ENCODE assay signal across 28 cellular contexts in genomic region chr3:118828351-118828750, GRCh38.
"Had no signal": no experiment of that assay in that cellular context is flagged by ENCODE, and none has a peak within 500 bp of the region (broad histone marks: within the 10 kb centered on the region; RNA-seq: fewer than 3 reads in every experiment).

No MANE protein-coding gene starts in this region.

- H3K27ac ChIP-seq: stomach, suprapubic skin, testis, thoracic aorta, thyroid gland, tibial artery, tibial nerve, transverse colon, upper lobe of left lung, upper lobe of right lung, uterus, vagina had no signal

- H3K4me1 Mint-ChIP-seq: stimulated activated effector memory CD8-positive, alpha-beta T cell treated with anti-CD3 and anti-CD28 coated beads, Interleukin-12 subunit alpha, Interleukin-12 subunit beta, amount 100 ng/mL, for 72 hours; stimulated activated memory B cell treated with anti-CD40 and anti-IgM and Interleukin-4, amounts not matched to agents 10 μg/mL and 1 μg/mL and 100 μg/mL, for 72 hours; stimulated activated naive B cell treated with anti-CD40 and anti-IgM and Interleukin-4, amounts not matched to agents 10 μg/mL and 1 μg/mL and 100 μg/mL, for 72 hours; stimulated activated naive CD8-positive, alpha-beta T cell treated with anti-CD3 and anti-CD28 coated beads, Interleukin-15, amount 100 ng/mL, for 72 hours had no signal

- ATAC-seq: stimulated activated effector memory CD8-positive, alpha-beta T cell treated with anti-CD3 and anti-CD28 coated beads, Interleukin-12 subunit alpha, Interleukin-12 subunit beta, amount 100 ng/mL, for 72 hours; stimulated activated memory B cell treated with anti-CD40 and anti-IgM and Interleukin-4, amounts not matched to agents 10 μg/mL and 1 μg/mL and 100 μg/mL, for 72 hours; stimulated activated naive B cell treated with anti-CD40 and anti-IgM and Interleukin-4, amounts not matched to agents 10 μg/mL and 1 μg/mL and 100 μg/mL, for 72 hours; stimulated activated naive CD8-positive, alpha-beta T cell treated with anti-CD3 and anti-CD28 coated beads, Interleukin-15, amount 100 ng/mL, for 72 hours; stimulated activated naive CD8-positive, alpha-beta T cell treated with anti-CD3 and anti-CD28 coated beads, Interleukin-15, Interleukin-2, amounts not matched to agents 100 U/mL and 50 U/mL, for 24 hours; upper lobe of right lung had no signal

- H3K9me3 Mint-ChIP-seq: stimulated activated effector memory CD8-positive, alpha-beta T cell treated with anti-CD3 and anti-CD28 coated beads, Interleukin-12 subunit alpha, Interleukin-12 subunit beta, amount 100 ng/mL, for 72 hours; stimulated activated memory B cell treated with anti-CD40 and anti-IgM and Interleukin-4, amounts not matched to agents 10 μg/mL and 1 μg/mL and 100 μg/mL, for 72 hours; stimulated activated naive B cell treated with anti-CD40 and anti-IgM and Interleukin-4, amounts not matched to agents 10 μg/mL and 1 μg/mL and 100 μg/mL, for 72 hours; stimulated activated naive CD8-positive, alpha-beta T cell treated with anti-CD3 and anti-CD28 coated beads, Interleukin-15, amount 100 ng/mL, for 72 hours; stimulated activated naive CD8-positive, alpha-beta T cell treated with anti-CD3 and anti-CD28 coated beads, Interleukin-15, Interleukin-2, amounts not matched to agents 100 ng/mL and 50 ng/mL, for 24 hours; type B pancreatic cell had no signal

- H3K4me3 Mint-ChIP-seq: stimulated activated effector memory CD8-positive, alpha-beta T cell treated with anti-CD3 and anti-CD28 coated beads, Interleukin-12 subunit alpha, Interleukin-12 subunit beta, amount 100 ng/mL, for 72 hours; stimulated activated memory B cell treated with anti-CD40 and anti-IgM and Interleukin-4, amounts not matched to agents 10 μg/mL and 1 μg/mL and 100 μg/mL, for 72 hours; stimulated activated naive B cell treated with anti-CD40 and anti-IgM and Interleukin-4, amounts not matched to agents 10 μg/mL and 1 μg/mL and 100 μg/mL, for 72 hours; stimulated activated naive CD8-positive, alpha-beta T cell treated with anti-CD3 and anti-CD28 coated beads, Interleukin-15, amount 100 ng/mL, for 72 hours; stimulated activated naive CD8-positive, alpha-beta T cell treated with anti-CD3 and anti-CD28 coated beads, Interleukin-15, Interleukin-2, amounts not matched to agents 100 ng/mL and 50 ng/mL, for 24 hours; type B pancreatic cell had no signal

- DNase-seq: stimulated activated CD4-positive, alpha-beta T cell treated with anti-CD3 and anti-CD28 coated beads, Interleukin-2, amount 100 ng/mL, for 48 hours; stimulated activated CD4-positive, alpha-beta T cell treated with anti-CD3 and anti-CD28 coated beads, Interleukin-4, amount 100 ng/mL, for 1 hour; stimulated activated CD4-positive, alpha-beta T cell treated with anti-CD3 and anti-CD28 coated beads, Interleukin-4, amount 100 ng/mL, for 24 hours; stimulated activated CD4-positive, alpha-beta T cell treated with anti-CD3 and anti-CD28 coated beads, Interleukin-4, amount 100 ng/mL, for 4 hours; stimulated activated CD8-positive, alpha-beta memory T cell treated with anti-CD3 and anti-CD28 coated beads, Interleukin-4, amount 100 ng/mL, for 48 hours; stimulated activated naive B cell treated with anti-CD40 and anti-IgM and Interleukin-4, amounts not matched to agents 10 μg/mL and 1 μg/mL and 100 μg/mL, for 72 hours; stimulated activated naive CD4-positive, alpha-beta T cell; stimulated activated naive CD4-positive, alpha-beta T cell treated with Interleukin-2 at 50 U/mL for 16 hours; stimulated activated naive CD8-positive, alpha-beta T cell treated with anti-CD3 and anti-CD28 coated beads, Interleukin-15, amount 100 ng/mL, for 72 hours; stimulated activated naive CD8-positive, alpha-beta T cell treated with anti-CD3 and anti-CD28 coated beads, Interleukin-15, Interleukin-2, amounts not matched to agents 100 U/mL and 50 U/mL, for 24 hours; stomach; substantia nigra; testis; thyroid gland; tibial artery; transverse colon; trophoblast cell; upper lobe of right lung; uterus had no signal

- H3K4me1 ChIP-seq: stomach, suprapubic skin, testis, tibial artery, tibial nerve, transverse colon, upper lobe of left lung, upper lobe of right lung, uterus, vagina had no signal

- H3K4me3 ChIP-seq: stomach, suprapubic skin, testis, thoracic aorta, thyroid gland, tibial artery, tibial nerve, transverse colon, upper lobe of left lung, upper lobe of right lung, uterus, vagina had no signal

- H3K36me3 ChIP-seq: stomach, suprapubic skin, thoracic aorta, thyroid gland, tibial artery, tibial nerve, transverse colon, upper lobe of left lung, upper lobe of right lung, uterus, vagina had no signal

- H3K9me3 ChIP-seq: stomach, suprapubic skin, testis, thoracic aorta, thyroid gland, tibial artery, tibial nerve, transverse colon, upper lobe of left lung, upper lobe of right lung, uterus, vagina had no signal

- H3K27me3 ChIP-seq: stomach, suprapubic skin, testis, thyroid gland, tibial artery, tibial nerve, transverse colon, upper lobe of left lung, upper lobe of right lung, uterus, vagina had no signal

- H3K36me3 Mint-ChIP-seq: stimulated activated effector memory CD8-positive, alpha-beta T cell treated with anti-CD3 and anti-CD28 coated beads, Interleukin-12 subunit alpha, Interleukin-12 subunit beta, amount 100 ng/mL, for 72 hours; stimulated activated memory B cell treated with anti-CD40 and anti-IgM and Interleukin-4, amounts not matched to agents 10 μg/mL and 1 μg/mL and 100 μg/mL, for 72 hours; stimulated activated naive B cell treated with anti-CD40 and anti-IgM and Interleukin-4, amounts not matched to agents 10 μg/mL and 1 μg/mL and 100 μg/mL, for 72 hours; type B pancreatic cell had no signal

- H3K27ac Mint-ChIP-seq: stimulated activated effector memory CD8-positive, alpha-beta T cell treated with anti-CD3 and anti-CD28 coated beads, Interleukin-12 subunit alpha, Interleukin-12 subunit beta, amount 100 ng/mL, for 72 hours; stimulated activated memory B cell treated with anti-CD40 and anti-IgM and Interleukin-4, amounts not matched to agents 10 μg/mL and 1 μg/mL and 100 μg/mL, for 72 hours; stimulated activated naive B cell treated with anti-CD40 and anti-IgM and Interleukin-4, amounts not matched to agents 10 μg/mL and 1 μg/mL and 100 μg/mL, for 72 hours; stimulated activated naive CD8-positive, alpha-beta T cell treated with anti-CD3 and anti-CD28 coated beads, Interleukin-15, amount 100 ng/mL, for 72 hours; stimulated activated naive CD8-positive, alpha-beta T cell treated with anti-CD3 and anti-CD28 coated beads, Interleukin-15, Interleukin-2, amounts not matched to agents 100 ng/mL and 50 ng/mL, for 24 hours; type B pancreatic cell had no signal

- H3K27me3 Mint-ChIP-seq: stimulated activated naive CD8-positive, alpha-beta T cell treated with anti-CD3 and anti-CD28 coated beads, Interleukin-15, amount 100 ng/mL, for 72 hours had no signal
